1 cellular context compared by ENCODE assay signal in genomic region chr5:141680751-141681201, GRCh38.
A peak's percentile ranks its signal among the peaks of the same experiment; 100 is the strongest.
TF ChIP-seq lines count a peak whose summit lies in the region.

No MANE protein-coding gene starts in this region.

TF ChIP-seq in HEK293, 187 proteins besides CTCF, POLR2A, EP300 and RAD21 (continued from another document):
- TF ChIP-seq, protein P1, sequence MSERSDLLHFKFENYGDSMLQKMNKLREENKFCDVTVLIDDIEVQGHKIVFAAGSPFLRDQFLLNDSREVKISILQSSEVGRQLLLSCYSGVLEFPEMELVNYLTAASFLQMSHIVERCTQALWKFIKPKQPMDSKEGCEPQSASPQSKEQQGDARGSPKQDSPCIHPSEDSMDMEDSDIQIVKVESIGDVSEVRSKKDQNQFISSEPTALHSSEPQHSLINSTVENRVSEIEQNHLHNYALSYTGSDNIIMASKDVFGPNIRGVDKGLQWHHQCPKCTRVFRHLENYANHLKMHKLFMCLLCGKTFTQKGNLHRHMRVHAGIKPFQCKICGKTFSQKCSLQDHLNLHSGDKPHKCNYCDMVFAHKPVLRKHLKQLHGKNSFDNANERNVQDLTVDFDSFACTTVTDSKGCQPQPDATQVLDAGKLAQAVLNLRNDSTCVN (tag by site-specific recombination; optimal IDR thresholded peaks at IDR 0.05), result no peak
- peak; percentile 71 for TF ChIP-seq SP2 (tag by site-specific recombination; IDR thresholded peaks at IDR 0.05)
TF ChIP-seq in HEK293: peak in this region for 3.
